Comparison of ENCODE assay signal across 26 cellular contexts in the genomic region with DNA sequence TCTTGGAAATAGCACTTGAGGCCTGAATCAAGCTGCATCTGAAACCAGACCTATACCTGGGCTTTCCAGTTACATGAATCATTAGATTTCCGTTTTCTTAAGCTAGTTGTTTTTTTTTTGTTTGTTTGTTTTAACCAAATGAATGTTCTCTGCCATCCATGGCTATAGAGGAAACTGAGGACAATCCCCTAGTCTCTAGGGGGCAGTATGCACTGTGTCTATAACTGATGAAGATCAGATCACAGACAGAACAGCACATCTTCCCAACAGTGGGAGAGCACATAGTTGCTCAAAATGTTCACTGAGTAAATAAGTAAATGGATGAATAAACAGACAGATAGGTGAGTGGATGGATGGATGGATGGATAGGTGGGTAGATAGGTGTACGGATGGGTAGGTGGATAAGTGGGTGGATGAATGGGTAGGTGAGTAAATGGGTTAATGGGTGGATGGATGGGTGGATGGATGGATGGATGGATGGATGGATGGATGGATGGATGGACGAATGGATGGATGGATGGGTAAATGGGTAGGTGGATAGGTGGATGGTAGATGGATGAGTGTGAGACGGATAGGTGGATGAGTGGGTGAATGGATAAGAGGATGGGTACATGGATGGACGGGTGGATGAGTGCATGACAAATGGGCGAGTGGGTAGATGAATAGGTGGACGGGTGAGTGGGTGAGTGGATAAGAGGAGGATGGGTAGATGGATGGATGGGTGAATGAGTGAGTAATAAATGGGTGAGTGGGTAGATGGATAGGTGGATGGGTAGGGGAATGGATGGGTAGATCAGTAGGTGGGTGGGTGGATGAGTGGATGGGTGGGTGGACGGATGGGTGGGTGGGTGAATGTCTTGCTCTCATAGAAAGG.
DNase-seq lines count a peak whose midpoint lies in the region; ATAC-seq and TF ChIP-seq lines count a peak whose summit lies in the region.
"Had no signal": no experiment of that assay in that cellular context is flagged by ENCODE, and none has a peak within 500 bp of the region (broad histone marks: within the 10 kb centered on the region; RNA-seq: fewer than 3 reads in every experiment).

No MANE protein-coding gene starts in this region.

- H3F3A ChIP-seq in Loucy (ENCODE audit: low read depth), result no peaks in the 10 kb centered on the region

- H3K79me2 ChIP-seq in Loucy (ENCODE audit: insufficient read depth, low read length), result no peaks in the 10 kb centered on the region
- H3K79me2 ChIP-seq: hepatocyte, parathyroid adenoma had no signal

- H3K9me3 Mint-ChIP-seq in MCF 10A (ENCODE audit: unreplicated experiment), result no peaks in the 10 kb centered on the region
- H3K9me3 Mint-ChIP-seq: activated T-cell treated with anti-CD3 and anti-CD28 coated beads, Interleukin-2, amount 50 U/mL, for 4 hours; stimulated activated naive CD8-positive, alpha-beta T cell treated with anti-CD3 and anti-CD28 coated beads, Interleukin-15, Interleukin-2, amounts not matched to agents 100 ng/mL and 50 ng/mL, for 24 hours; T-helper 2 cell treated with Interferon-gamma antibody and Interleukin-4, amounts not matched to agents 5 μg/mL and 100 μg/mL, for 36 hours had no signal

- H3K36me3 ChIP-seq in breast epithelium, result no peaks in the 10 kb centered on the region
- H3K36me3 ChIP-seq in Loucy (ENCODE audit: insufficient read depth, low read length), result no peaks in the 10 kb centered on the region
- H3K36me3 ChIP-seq in upper lobe of right lung, result no peaks in the 10 kb centered on the region
- H3K36me3 ChIP-seq: SJSA1 had no signal

- H3K4me3 ChIP-seq in breast epithelium (no peak overlapping the region), Loucy (ENCODE audit: low read length, poor library complexity, severe bottlenecking) (no peak overlapping the region), upper lobe of right lung (no peak overlapping the region)
- H3K4me3 ChIP-seq: A549, hepatocyte, lung, PC-9, SJSA1 had no signal

- H3K27ac ChIP-seq in breast epithelium (no peak overlapping the region), upper lobe of right lung (no peak overlapping the region)
- H3K27ac ChIP-seq: A549, hepatocyte, parathyroid adenoma, PC-9, SJSA1 had no signal

- H4K20me1 ChIP-seq in Loucy (ENCODE audit: insufficient read depth, low read length, poor library complexity, severe bottlenecking), result no peaks in the 10 kb centered on the region

- H3K4me2 ChIP-seq in Loucy (ENCODE audit: low read depth, low read length, poor library complexity, severe bottlenecking), result no peak overlapping the region
- H3K4me2 ChIP-seq: A549, hepatocyte, PC-9 had no signal

- no peaks in the 10 kb centered on the region for H3K9me2 ChIP-seq in Loucy (replicated peaks; ENCODE audit: low read depth, low read length)

- CTCF ChIA-PET in MCF 10A (lab: Yijun Ruan, JAX), result interaction anchor here (0.9 to 1.0 kb wide), 2 partner anchors 8 to 171 kb away, joined by 3 to 4 read pairs; no protein-coding TSS in a partner anchor

- no peak overlapping the region for H3K4me3 Mint-ChIP-seq in MCF 10A (ENCODE audit: unreplicated experiment)
- H3K4me3 Mint-ChIP-seq: activated CD8-positive, alpha-beta T cell treated with anti-CD3 and anti-CD28 coated beads, Interleukin-2, amount 10 ng/mL, durations not matched to agents 7 days and 5 days; activated T-cell treated with anti-CD3 and anti-CD28 coated beads, Interleukin-2, amount 50 U/mL, for 4 hours; CD4-positive, CD25-positive, alpha-beta regulatory T cell; naive B cell; stimulated activated naive CD8-positive, alpha-beta T cell treated with anti-CD3 and anti-CD28 coated beads, Interleukin-15, Interleukin-2, amounts not matched to agents 100 ng/mL and 50 ng/mL, for 24 hours; T-helper 2 cell treated with Interferon-gamma antibody and Interleukin-4, amounts not matched to agents 5 μg/mL and 100 μg/mL, for 36 hours had no signal

- TF ChIP-seq CTCF in MCF 10A (IDR thresholded peaks at IDR 0.05; ENCODE audit: unreplicated experiment), result no peak
- TF ChIP-seq CTCF in breast epithelium (IDR thresholded peaks at IDR 0.05), result no peak
- peak; percentile 57 for TF ChIP-seq CTCF in Loucy (conservative IDR thresholded peaks at IDR 0.05; ENCODE audit: low read length)
- peak; percentile 11 for TF ChIP-seq CTCF in upper lobe of right lung (IDR thresholded peaks at IDR 0.05)

- peak; percentile 23 for DNase-seq in MCF 10A (ENCODE audit: unreplicated experiment)
- no peak for DNase-seq in breast epithelium (ENCODE audit: low spot score in 2 of 2)
- DNase-seq in ecto neural progenitor cell (ENCODE audit: low spot score), result peak; percentile 20
- no peak for DNase-seq in upper lobe of right lung
- no peak for DNase-seq in DMS79 treated with DMSO at 0.1 percent for 48 hours (lab: John Stamatoyannopoulos, UW)
- no peak for DNase-seq in NAMALWA (ENCODE audit: low spot score)
- no peak for DNase-seq in Ammon's horn (ENCODE audit: low spot score)
- DNase-seq: activated CD4-positive, CD25-positive, alpha-beta regulatory T cell; activated CD8-positive, alpha-beta T cell treated with anti-CD3 and anti-CD28 coated beads, Interleukin-2, amount 10 ng/mL, durations not matched to agents 7 days and 5 days; activated naive CD4-positive, alpha-beta T cell treated with anti-CD3 and anti-CD28 coated beads, Interleukin-2, amount 50 U/mL, for 16 hours; activated T-cell treated with anti-CD3 and anti-CD28 coated beads, Interleukin-2, amount 50 U/mL, for 4 hours; CD4-positive, CD25-positive, alpha-beta regulatory T cell; foreskin fibroblast; naive B cell; NCI-H1417 treated with DMSO at 0.1 percent for 48 hours; NCI-H526; PC-9; stimulated activated CD4-positive, alpha-beta T cell treated with anti-CD3 and anti-CD28 coated beads, Interleukin-2, amount 100 ng/mL, for 24 hours had no signal

- POLR2A ChIA-PET in MCF 10A (lab: Yijun Ruan, JAX), result interaction anchor here (0.6 kb wide), 1 partner anchor 42 kb away, joined by 3 read pairs; no protein-coding TSS in a partner anchor

- H3K27me3 Mint-ChIP-seq in MCF 10A (ENCODE audit: insufficient read depth, unreplicated experiment), result peaks cover under 1% of the 10 kb centered on the region

- H3K9me3 ChIP-seq in breast epithelium (no peaks in the 10 kb centered on the region), Loucy (ENCODE audit: insufficient read depth, low read depth, low read length) (no peaks in the 10 kb centered on the region), upper lobe of right lung (no peaks in the 10 kb centered on the region)
- H3K9me3 ChIP-seq: A549 had no signal

- no peak for TF ChIP-seq POLR2A in breast epithelium (IDR thresholded peaks at IDR 0.05)

- ATAC-seq in upper lobe of right lung, result no peak
- ATAC-seq: A549; activated CD8-positive, alpha-beta T cell treated with anti-CD3 and anti-CD28 coated beads, Interleukin-2, amount 10 ng/mL, durations not matched to agents 7 days and 5 days; activated T-cell treated with anti-CD3 and anti-CD28 coated beads, Interleukin-2, amount 50 U/mL, for 4 hours had no signal

- H2AFZ ChIP-seq in Loucy (ENCODE audit: low read length), result no peak overlapping the region
- H2AFZ ChIP-seq: hepatocyte, parathyroid adenoma, PC-9 had no signal

- no peak overlapping the region for H3K9ac ChIP-seq in Loucy (ENCODE audit: low read depth, low read length, poor library complexity, severe bottlenecking)
- H3K9ac ChIP-seq: parathyroid adenoma had no signal

- H3K27me3 ChIP-seq in breast epithelium (peaks cover 0 to 2% of the 10 kb centered on the region in 2 donors), Loucy (ENCODE audit: insufficient read depth, low read length, poor library complexity, severe bottlenecking) (no peaks in the 10 kb centered on the region), upper lobe of right lung (no peaks in the 10 kb centered on the region)

- intact Hi-C loops in MCF 10A (cut with micrococcal nuclease), result no loop called here
- intact Hi-C loops in breast epithelium (cut with DNase I; ENCODE audit: low total_unique reads), result no loop called here
- intact Hi-C loops in upper lobe of right lung (cut with DNase I), result no loop called here

- peaks cover 25% of the 10 kb centered on the region for H3K4me1 Mint-ChIP-seq in MCF 10A (ENCODE audit: insufficient read depth, unreplicated experiment)
- H3K4me1 Mint-ChIP-seq: CD4-positive, CD25-positive, alpha-beta regulatory T cell had no signal

- no peaks in the 10 kb centered on the region for H3K36me3 Mint-ChIP-seq in MCF 10A (ENCODE audit: insufficient read depth, unreplicated experiment)
- H3K36me3 Mint-ChIP-seq: CD4-positive, CD25-positive, alpha-beta regulatory T cell had no signal

- H3K4me1 ChIP-seq in breast epithelium (no peaks in the 10 kb centered on the region), Loucy (ENCODE audit: insufficient read depth, low read length, poor library complexity, severe bottlenecking) (peaks cover 5% of the 10 kb centered on the region), upper lobe of right lung (peaks cover 16% of the 10 kb centered on the region)
- H3K4me1 ChIP-seq: parathyroid adenoma had no signal

- no peak overlapping the region for H3K27ac Mint-ChIP-seq in MCF 10A (ENCODE audit: low read depth, unreplicated experiment)
- H3K27ac Mint-ChIP-seq: activated CD8-positive, alpha-beta T cell treated with anti-CD3 and anti-CD28 coated beads, Interleukin-2, amount 10 ng/mL, durations not matched to agents 7 days and 5 days; CD4-positive, CD25-positive, alpha-beta regulatory T cell; stimulated activated naive CD8-positive, alpha-beta T cell treated with anti-CD3 and anti-CD28 coated beads, Interleukin-15, Interleukin-2, amounts not matched to agents 100 ng/mL and 50 ng/mL, for 24 hours; T-helper 2 cell treated with Interferon-gamma antibody and Interleukin-4, amounts not matched to agents 5 μg/mL and 100 μg/mL, for 36 hours had no signal

- BruUV-seq in MCF 10A (replicated peaks; lab: Mats Ljungman, UMichigan), result no TSS peak

Comparison
In these comparisons a context has a peak if more than half of its experiments do, and no peak if none do; other contexts are left out.
1. DNase-seq: peak in MCF 10A (single experiment) and ecto neural progenitor cell (single experiment); none in breast epithelium (0 of 2), upper lobe of right lung (single experiment), DMS79 treated with DMSO at 0.1 percent for 48 hours (single experiment), NAMALWA (single experiment) and Ammon's horn (single experiment).
2. CTCF ChIP-seq: peak in Loucy (single experiment) and upper lobe of right lung (single experiment); none in MCF 10A (single experiment) and breast epithelium (0 of 3).